In genomic region chr15:93020976-93021772, GRCh38 we compare ENCODE assay signal across 13 cellular contexts.
A peak's percentile ranks its signal among the peaks of the same experiment; 100 is the strongest.
DNase-seq lines count a peak whose midpoint lies in the region; ATAC-seq lines count a peak whose summit lies in the region.
"Had no signal": no experiment of that assay in that cellular context is flagged by ENCODE, and none has a peak within 500 bp of the region (broad histone marks: within the 10 kb centered on the region; RNA-seq: fewer than 3 reads in every experiment).

No MANE protein-coding gene starts in this region.

- intact Hi-C loops in posterior cingulate gyrus (cut with DNase I) = no loop called here

- ATAC-seq in GM18868 (IDR thresholded peaks at IDR 0.05; ENCODE audit: unreplicated experiment) (peak; percentile 75), GM21515 (IDR thresholded peaks at IDR 0.05; ENCODE audit: unreplicated experiment) (peak; percentile 81), HG03139 (IDR thresholded peaks at IDR 0.05; ENCODE audit: unreplicated experiment) (peak; percentile 56)
- ATAC-seq: gastrocnemius medialis had no signal

- H3K36me3 Mint-ChIP-seq in immature natural killer cell = peaks cover 34 to 67% (median 51%) of the 10 kb centered on the region in 3 donors

- H3K27ac Mint-ChIP-seq in immature natural killer cell = peak overlapping the region; percentile 42 to 86 (median 72)
- H3K27ac Mint-ChIP-seq: activated B cell treated with CpG ODN at 0.5 μM for 24 hours had no signal

- H3K9me3 Mint-ChIP-seq in immature natural killer cell = no peaks in the 10 kb centered on the region
- H3K9me3 Mint-ChIP-seq: activated B cell treated with CpG ODN at 0.5 μM for 24 hours had no signal

- peak overlapping the region in 1 of 5 donors; percentile 47 for H3K4me3 Mint-ChIP-seq in immature natural killer cell
- H3K4me3 Mint-ChIP-seq: activated B cell treated with CpG ODN at 0.5 μM for 24 hours had no signal

- H3K4me1 Mint-ChIP-seq in immature natural killer cell = peaks cover 57 to 84% of the 10 kb centered on the region in 2 donors

- peaks cover 2 to 10% (median 10%) of the 10 kb centered on the region in 3 donors for H3K27me3 Mint-ChIP-seq in immature natural killer cell (ENCODE audit: low read depth in 3 of 3)
- H3K27me3 Mint-ChIP-seq: activated B cell treated with CpG ODN at 0.5 μM for 24 hours had no signal

- peak in 1 of 3 donors; percentile 17 for DNase-seq in immature natural killer cell
- no peak for DNase-seq in SKM-1 (lab: John Stamatoyannopoulos, UW; ENCODE audit: unreplicated experiment)
- DNase-seq in posterior cingulate gyrus = no peak
- DNase-seq in stimulated activated CD4-positive, alpha-beta T cell treated with anti-CD3 and anti-CD28 coated beads, Interleukin-15, amount 100 ng/mL, for 24 hours = no peak
- DNase-seq in activated CD4-positive, alpha-beta T cell treated with anti-CD3 and anti-CD28 coated beads for 1 hour = no peak
- DNase-seq: activated B cell treated with CpG ODN at 0.5 μM for 24 hours, DMS79, gastrocnemius medialis, GOT3, small intestine had no signal
